Comparison of ENCODE assay signal across 12 cellular contexts in genomic region chr11:35099278-35100018, GRCh38. TPM values are rescaled to one million over a fixed set of nuclear protein-coding genes. Genes with fewer than 3 reads are reported as not detected.
DNase-seq lines count a peak whose midpoint lies in the region; ATAC-seq and TF ChIP-seq lines count a peak whose summit lies in the region.
"Had no signal": no experiment of that assay in that cellular context is flagged by ENCODE, and none has a peak within 500 bp of the region (broad histone marks: within the 10 kb centered on the region; RNA-seq: fewer than 3 reads in every experiment).

No MANE protein-coding gene starts in this region.

- H3K27me3 ChIP-seq in IMR-90 (ENCODE audit: control insufficient read depth, insufficient read depth, low read length) = no peaks in the 10 kb centered on the region
- no peaks in the 10 kb centered on the region for H3K27me3 ChIP-seq in breast epithelium

- H2BK120ac ChIP-seq in IMR-90 (ENCODE audit: low read depth, low read length) = peak overlapping the region; percentile 95

- TF ChIP-seq RAD21 in IMR-90 (IDR thresholded peaks at IDR 0.05; ENCODE audit: low read length) = 0 out of 2 replicates have a peak, but pooled peaks have one; percentile 2

- peak overlapping the region in 1 of 2 experiments; percentile 82; a peak in 3 of 4 replicates for H4K8ac ChIP-seq in IMR-90 (ENCODE audit: low read depth in 2 of 2, low read length in 2 of 2)

- peak overlapping the region; percentile 84; the same call in 1 of the 2 replicates for H3K18ac ChIP-seq in IMR-90 (ENCODE audit: low read depth, low read length)

- peak overlapping the region; percentile 94 for H2BK20ac ChIP-seq in IMR-90 (ENCODE audit: low read depth, low read length)

- dilution Hi-C loops in IMR-90 (cut with HindIII; ENCODE audit: low sequenced_read_pairs, unreplicated experiment) = no loop called here

- H3K4me3 ChIP-seq in IMR-90 (ENCODE audit: insufficient read depth, low read depth, low read length) (no peak overlapping the region), breast epithelium (no peak overlapping the region)

- CTCF ChIA-PET in IMR-90 (lab: Yijun Ruan, JAX) = no interaction called here

- H4K5ac ChIP-seq in IMR-90 (ENCODE audit: low read depth, low read length) = peak overlapping the region; percentile 72

- TF ChIP-seq CTCF in IMR-90 (conservative IDR thresholded peaks at IDR 0.05; ENCODE audit: low read depth, low read length) (no peak), breast epithelium (IDR thresholded peaks at IDR 0.05) (no peak)

- peak overlapping the region; percentile 89 for H3K4ac ChIP-seq in IMR-90 (ENCODE audit: low read depth, low read length)

- H2AK5ac ChIP-seq in IMR-90 (ENCODE audit: low read depth, low read length) = peak overlapping the region; percentile 96

- intact Hi-C loops in IMR-90 (cut with micrococcal nuclease) (no loop called here), breast epithelium (cut with DNase I; ENCODE audit: low total_unique reads) (no loop called here)

- H3K14ac ChIP-seq in IMR-90 (replicated peaks; ENCODE audit: low read depth, low read length) = peak overlapping the region; percentile 73

- H3K9me3 ChIP-seq in IMR-90 (ENCODE audit: control insufficient read depth, insufficient read depth, low read length) (no peaks in the 10 kb centered on the region), breast epithelium (no peaks in the 10 kb centered on the region)

- peak overlapping the region; percentile 12; the same call in 1 of the 2 replicates for H3K23ac ChIP-seq in IMR-90 (ENCODE audit: low read depth, low read length)

- H2AFZ ChIP-seq in IMR-90 (replicated peaks; ENCODE audit: low read length, poor library complexity) = no peak overlapping the region

- H3K27ac ChIP-seq in IMR-90 (ENCODE audit: insufficient read depth, low read length) = peak overlapping the region; percentile 77; the same call in 1 of the 2 replicates
- peak overlapping the region; percentile 61 to 82 for H3K27ac ChIP-seq in breast epithelium

- ATAC-seq in IMR-90 (ENCODE audit: low read depth) = peak; percentile 93
- no peak for ATAC-seq in HG02759 (IDR thresholded peaks at IDR 0.05; ENCODE audit: unreplicated experiment)

- peaks cover 0 to 9% of the 10 kb centered on the region in 2 experiments; a peak in 3 of 4 replicates for H3K79me1 ChIP-seq in IMR-90 (ENCODE audit: low read depth in 1 of 2, low read length in 2 of 2)

- 33% methylated on average over 1 of the region's 6 CpGs; no CpG with 5 or more reads in 1 of the 2 experiments for WGBS in IMR-90 (ENCODE audit: extremely low coverage in 2 of 2, insufficient read length in 1 of 2), 2 experiments

- no peak overlapping the region for H2AK9ac ChIP-seq in IMR-90 (replicated peaks; ENCODE audit: low read depth, low read length, poor library complexity)

- H3K4me1 ChIP-seq in IMR-90 (ENCODE audit: control insufficient read depth, insufficient read depth, low read length) (peaks cover 8% of the 10 kb centered on the region), breast epithelium (no peaks in the 10 kb centered on the region)

- H3K56ac ChIP-seq in IMR-90 (ENCODE audit: extremely low read depth, insufficient read depth, low read length) = peak overlapping the region; percentile 51

- no peak overlapping the region for H3K9ac ChIP-seq in IMR-90 (ENCODE audit: low read depth, low read length)

- H2BK15ac ChIP-seq in IMR-90 (ENCODE audit: low read depth, low read length) = peak overlapping the region; percentile 91; the same call in 2 of the 3 replicates

- H3K9me1 ChIP-seq in IMR-90 (ENCODE audit: insufficient read depth, low read length) = peaks cover 7% of the 10 kb centered on the region

- H4K20me1 ChIP-seq in IMR-90 (ENCODE audit: insufficient read depth, low read length) = no peaks in the 10 kb centered on the region

- in situ Hi-C loops in IMR-90 (cut with MboI; ENCODE audit: low sequenced_read_pairs) = no loop called here

- H3K36me3 ChIP-seq in IMR-90 (ENCODE audit: control insufficient read depth, insufficient read depth, low read length) (no peaks in the 10 kb centered on the region), breast epithelium (no peaks in the 10 kb centered on the region)

- POLR2A ChIA-PET in IMR-90 (lab: Charles Lee; ENCODE audit: unreplicated experiment) = no interaction called here

- peak overlapping the region; percentile 86 for H4K91ac ChIP-seq in IMR-90 (ENCODE audit: insufficient read depth, low read depth, low read length)

- peak overlapping the region; percentile 90 for H2BK5ac ChIP-seq in IMR-90 (ENCODE audit: low read depth, low read length, poor library complexity, severe bottlenecking)

- H3K4me2 ChIP-seq in IMR-90 (ENCODE audit: low read depth, low read length) = peak overlapping the region; percentile 54; the same call in 1 of the 2 replicates

- no peak for TF ChIP-seq POLR2A in IMR-90 (IDR thresholded peaks at IDR 0.05; ENCODE audit: low read depth, low read length)
- TF ChIP-seq POLR2A in breast epithelium (IDR thresholded peaks at IDR 0.05) = no peak

- peak; percentile 69 for DNase-seq in IMR-90
- DNase-seq in breast epithelium (ENCODE audit: low spot score in 2 of 2) = no peak
- peak; percentile 62 for DNase-seq in iris pigment epithelial cell (ENCODE audit: low read depth)
- peak; percentile 72 for DNase-seq in stromal cell of bone marrow (ENCODE audit: low read depth)
- no peak for DNase-seq in SHP77 treated with DMSO at 0.1 percent for 48 hours (lab: John Stamatoyannopoulos, UW)
- no peak for DNase-seq in NCI-H2196 treated with DMSO at 0.1 percent for 48 hours (lab: John Stamatoyannopoulos, UW; ENCODE audit: unreplicated experiment)
- no peak for DNase-seq in iPS-NIHi11 (ENCODE audit: low spot score)
- DNase-seq: activated naive CD8-positive, alpha-beta T cell treated with anti-CD3 and anti-CD28 coated beads, Interleukin-2, amount 10 ng/mL, durations not matched to agents 7 days and 5 days; head of caudate nucleus; NCI-H1105; nephron progenitor cell had no signal

- no TSS peak for BruUV-seq in IMR-90 (replicated peaks; lab: Mats Ljungman, UMichigan)

TF ChIP-seq in IMR-90, 13 proteins besides CTCF, POLR2A, EP300 and RAD21:
- TF ChIP-seq FOS (IDR thresholded peaks at IDR 0.05; ENCODE audit: low read depth, low read length) (peak; percentile 77), RFX5 (IDR thresholded peaks at IDR 0.05; ENCODE audit: low read depth, low read length) (no peak)
TF ChIP-seq in IMR-90: peak in this region for 1.

RNA-seq across cellular contexts. Expression of gene CD44, which starts 39.5 kb away (rescaled TPM):
- 341 and 357 TPM in 2 replicates for total RNA-seq in IMR-90 (2012; rRNA removed)
- 947 and 1,094 TPM in 2 replicates for polyA plus RNA-seq in IMR-90 (2012; rRNA removed)
- polyA plus RNA-seq in IMR-90 (2012; cell fraction: cytosol; rRNA removed) = 502 and 1,091 TPM in 2 replicates
- polyA plus RNA-seq in IMR-90 (2012; cell fraction: nucleus; rRNA removed; ENCODE audit: low replicate concordance) = 461 and 652 TPM in 2 replicates
- total RNA-seq in breast epithelium = 100 to 1,000 TPM; 255 to 348 (median 269) TPM

Comparison
In these comparisons a context has a peak if more than half of its experiments do, and no peak if none do; other contexts are left out.
1. DNase-seq: peak in IMR-90 (single experiment), iris pigment epithelial cell (single experiment) and stromal cell of bone marrow (single experiment); none in breast epithelium (0 of 2), SHP77 treated with DMSO at 0.1 percent for 48 hours (single experiment), NCI-H2196 treated with DMSO at 0.1 percent for 48 hours (single experiment) and iPS-NIHi11 (single experiment).